Comparison of ENCODE assay signal across 17 cellular contexts in the genomic region with DNA sequence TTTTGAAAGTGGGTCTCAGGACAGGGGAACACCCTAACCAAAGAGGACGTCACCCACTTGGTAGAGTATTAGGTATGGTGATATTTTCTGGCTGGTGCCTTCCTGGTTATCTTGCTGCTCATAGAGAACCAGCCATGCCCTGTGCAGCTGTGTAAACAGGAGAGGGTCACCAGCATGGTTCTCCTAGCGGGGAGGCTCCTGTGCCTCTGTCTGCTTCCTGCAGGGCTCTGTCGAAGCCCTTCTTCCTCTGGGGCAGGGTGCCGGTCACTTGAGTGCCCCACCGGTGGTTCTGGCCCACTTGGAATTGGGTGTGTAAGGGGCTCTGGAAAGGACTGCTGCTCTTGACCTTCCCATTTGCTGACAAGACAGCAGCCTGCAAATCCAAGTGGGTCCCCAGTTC.
A peak's percentile ranks its signal among the peaks of the same experiment; 100 is the strongest.
DNase-seq lines count a peak whose midpoint lies in the region; ATAC-seq and TF ChIP-seq lines count a peak whose summit lies in the region.
"Had no signal": no experiment of that assay in that cellular context is flagged by ENCODE, and none has a peak within 500 bp of the region (broad histone marks: within the 10 kb centered on the region; RNA-seq: fewer than 3 reads in every experiment).

No MANE protein-coding gene starts in this region.

- peak overlapping the region; percentile 41; the same call in 1 of the 2 replicates for H2AFZ ChIP-seq in OCI-LY7 (ENCODE audit: low read length)

- H3K4me2 ChIP-seq in OCI-LY7 (ENCODE audit: low read length) = 0 out of 2 replicates have a peak overlapping the region, but pooled peaks have one; percentile 97

- TF ChIP-seq CTCF in OCI-LY7 (conservative IDR thresholded peaks at IDR 0.05; ENCODE audit: low read length) (no peak), upper lobe of right lung (IDR thresholded peaks at IDR 0.05) (no peak), RWPE1 (conservative IDR thresholded peaks at IDR 0.05; ENCODE audit: low read depth) (no peak)

- no peaks in the 10 kb centered on the region for H3K9me2 ChIP-seq in OCI-LY7 (ENCODE audit: insufficient read depth, low read length)

- H3K4me1 ChIP-seq in OCI-LY7 (ENCODE audit: insufficient read depth, low read length, poor library complexity, severe bottlenecking) (peaks cover 50% of the 10 kb centered on the region), upper lobe of right lung (no peaks in the 10 kb centered on the region)
- H3K4me1 ChIP-seq: ascending aorta, foreskin keratinocyte, sigmoid colon had no signal

- H3K27me3 ChIP-seq in upper lobe of right lung = no peaks in the 10 kb centered on the region
- H3K27me3 ChIP-seq: ascending aorta, sigmoid colon had no signal

- intact Hi-C loops in OCI-LY7 (cut with micrococcal nuclease; ENCODE audit: unreplicated experiment) = loop anchor here (10.0 kb wide), 1 partner anchor 454 kb away; no protein-coding TSS in a partner anchor
- intact Hi-C loops in upper lobe of right lung (cut with DNase I) = no loop called here

- CTCF ChIA-PET in OCI-LY7 (lab: Charles Lee; ENCODE audit: unreplicated experiment) = no interaction called here
- CTCF ChIA-PET in RWPE1 (lab: Yijun Ruan, JAX) = interaction anchor here (0.6 kb wide), 1 partner anchor 131 kb away, joined by 3 read pairs; no protein-coding TSS in a partner anchor

- H3K9me3 ChIP-seq in OCI-LY7 (ENCODE audit: low read length) (no peaks in the 10 kb centered on the region), upper lobe of right lung (no peaks in the 10 kb centered on the region)
- H3K9me3 ChIP-seq: ascending aorta, sigmoid colon had no signal

- no TSS peak for BruUV-seq in OCI-LY7 (replicated peaks; lab: Mats Ljungman, UMichigan)

- ATAC-seq in upper lobe of right lung (no peak), GM21723 (IDR thresholded peaks at IDR 0.05; ENCODE audit: unreplicated experiment) (no peak)
- ATAC-seq: foreskin keratinocyte had no signal

- no peaks in the 10 kb centered on the region for H3K36me3 ChIP-seq in OCI-LY7 (ENCODE audit: insufficient read depth, low read length)
- no peaks in the 10 kb centered on the region for H3K36me3 ChIP-seq in upper lobe of right lung
- H3K36me3 ChIP-seq: ascending aorta, sigmoid colon had no signal

- H3K4me3 ChIP-seq in OCI-LY7 (ENCODE audit: low read depth, low read length, poor library complexity, severe bottlenecking) (no peak overlapping the region), upper lobe of right lung (no peak overlapping the region)
- H3K4me3 ChIP-seq: ascending aorta, sigmoid colon had no signal

- DNase-seq in activated effector memory CD4-positive, alpha-beta T cell treated with anti-CD3 and anti-CD28 coated beads, Interleukin-2, amount 50 U/mL, for 16 hours = peak; percentile 14
- DNase-seq in activated effector memory CD4-positive, alpha-beta T cell treated with Interleukin-2 at 50 U/mL for 16 hours = no peak
- DNase-seq in NCI-H2029 (lab: John Stamatoyannopoulos, UW) (peak; percentile 78), OCI-LY7 (ENCODE audit: low spot score) (no peak), upper lobe of right lung (peak; percentile 15), RWPE1 (ENCODE audit: low spot score) (no peak), COLO829 (ENCODE audit: low spot score) (no peak)
- DNase-seq: ACHN; activated CD4-positive, alpha-beta T cell treated with anti-CD3 and anti-CD28 coated beads, Interleukin-2, amount 10 ng/mL, durations not matched to agents 24 days and 14 days; foreskin keratinocyte; HFFc6; KBM-7; nephron progenitor cell; sigmoid colon had no signal

- no peak overlapping the region for H3K27ac ChIP-seq in OCI-LY7 (ENCODE audit: low read depth, low read length, poor library complexity, severe bottlenecking)
- no peak overlapping the region for H3K27ac ChIP-seq in upper lobe of right lung
- H3K27ac ChIP-seq in RWPE1 = no peak overlapping the region
- H3K27ac ChIP-seq: ascending aorta, C4-2B, foreskin keratinocyte, sigmoid colon had no signal

- POLR2A ChIA-PET in OCI-LY7 (lab: Charles Lee) (interaction anchor here (0.6 to 13.1 kb wide), 3 partner anchors 9 to 677 kb away, joined by 3 to 229 read pairs (median 6); no protein-coding TSS in a partner anchor), RWPE1 (lab: Yijun Ruan, JAX; ENCODE audit: low non-redundant PET) (no interaction called here)

- H3K79me2 ChIP-seq in OCI-LY7 (ENCODE audit: insufficient read depth, low read depth, low read length) = peaks cover 10% of the 10 kb centered on the region; the same call in 1 of the 2 replicates

- no peaks in the 10 kb centered on the region for H4K20me1 ChIP-seq in OCI-LY7 (ENCODE audit: insufficient read depth, low read length)

Comparison
In these comparisons a context has a peak if more than half of its experiments do, and no peak if none do; other contexts are left out.
1. DNase-seq: peak in activated effector memory CD4-positive, alpha-beta T cell treated with anti-CD3 and anti-CD28 coated beads, Interleukin-2, amount 50 U/mL, for 16 hours (single experiment), NCI-H2029 (single experiment) and upper lobe of right lung (single experiment); none in activated effector memory CD4-positive, alpha-beta T cell treated with Interleukin-2 at 50 U/mL for 16 hours (single experiment), OCI-LY7 (single experiment), RWPE1 (single experiment) and COLO829 (single experiment).